32 cellular contexts compared by ENCODE assay signal in the genomic region with DNA sequence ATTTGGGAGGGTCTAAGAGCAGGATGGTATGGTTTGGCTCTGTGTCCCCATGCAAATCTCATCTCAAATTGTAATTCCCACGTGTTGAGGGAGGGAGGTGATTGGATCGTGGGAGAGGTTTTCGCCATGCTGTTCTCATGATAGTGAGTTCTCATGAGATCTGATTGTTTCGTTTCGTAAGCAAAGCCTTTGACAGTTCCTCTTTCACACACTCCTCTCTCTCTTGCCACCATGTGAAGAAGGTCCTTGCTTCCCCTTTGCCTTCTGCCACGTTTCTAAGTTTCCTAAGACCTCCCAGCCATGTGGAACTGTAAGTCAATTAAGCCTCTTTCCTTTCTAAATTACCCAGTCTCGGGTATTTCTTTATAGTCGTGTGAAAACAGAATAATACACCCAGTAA.
"Had no signal": no experiment of that assay in that cellular context is flagged by ENCODE, and none has a peak within 500 bp of the region (broad histone marks: within the 10 kb centered on the region; RNA-seq: fewer than 3 reads in every experiment).

No MANE protein-coding gene starts in this region.

- H3K27me3 Mint-ChIP-seq: activated naive CD8-positive, alpha-beta T cell treated with anti-CD3 and anti-CD28 coated beads for 36 hours; progenitor cell of endocrine pancreas had no signal

- H3K27ac ChIP-seq: adrenal gland, body of pancreas, cardiac muscle cell, colonic mucosa, neutrophil, ovary, right lobe of liver, testis, uterus, VCaP had no signal

- H3K4me1 ChIP-seq: adrenal gland, body of pancreas, colonic mucosa, right lobe of liver, testis, uterus had no signal

- H3K27ac Mint-ChIP-seq: activated naive CD4-positive, alpha-beta T cell treated with anti-CD3 and anti-CD28 coated beads for 36 hours; activated naive CD8-positive, alpha-beta T cell treated with anti-CD3 and anti-CD28 coated beads for 36 hours; immature natural killer cell; nephron; progenitor cell of endocrine pancreas had no signal

- DNase-seq: activated CD4-positive, alpha-beta T cell treated with anti-CD3 and anti-CD28 coated beads for 4 hours; activated CD4-positive, alpha-beta T cell treated with anti-CD3 and anti-CD28 coated beads, Interleukin-2, amount 50 U/mL, for 4 hours; activated effector memory CD4-positive, alpha-beta T cell treated with Interleukin-2 at 50 U/mL for 16 hours; activated naive CD4-positive, alpha-beta T cell treated with anti-CD3 and anti-CD28 coated beads for 36 hours; activated naive CD8-positive, alpha-beta T cell treated with anti-CD3 and anti-CD28 coated beads for 36 hours; activated T-cell treated with anti-CD3 and anti-CD28 coated beads for 4 hours; adrenal gland; aorta; body of pancreas; cerebellar nuclear complex; colonic mucosa; effector memory CD4-positive, alpha-beta T cell; erythroblast; head of caudate nucleus; hippocampal formation; immature natural killer cell; kidney; left colon; mammary epithelial cell; ovary; right lobe of liver; stimulated activated CD4-positive, alpha-beta T cell treated with anti-CD3 and anti-CD28 coated beads, Interleukin-2, amount 100 ng/mL, for 48 hours; stimulated activated naive CD8-positive, alpha-beta T cell treated with anti-CD3 and anti-CD28 coated beads, Interleukin-15, Interleukin-2, amounts not matched to agents 100 U/mL and 50 U/mL, for 24 hours; testis; trophoblast cell; uterus had no signal

- H3K9me3 ChIP-seq: adrenal gland, body of pancreas, colonic mucosa, neutrophil, ovary, right lobe of liver, testis, uterus had no signal

- ATAC-seq: body of pancreas; left colon; right lobe of liver; stimulated activated naive CD8-positive, alpha-beta T cell treated with anti-CD3 and anti-CD28 coated beads, Interleukin-15, Interleukin-2, amounts not matched to agents 100 U/mL and 50 U/mL, for 24 hours had no signal

- FAIRE-seq: kidney, TTC549 had no signal

- H3K4me3 Mint-ChIP-seq: activated naive CD4-positive, alpha-beta T cell treated with anti-CD3 and anti-CD28 coated beads for 36 hours; activated naive CD8-positive, alpha-beta T cell treated with anti-CD3 and anti-CD28 coated beads for 36 hours; immature natural killer cell; nephron had no signal

- H3K4me1 Mint-ChIP-seq: activated naive CD8-positive, alpha-beta T cell treated with anti-CD3 and anti-CD28 coated beads for 36 hours; immature natural killer cell; nephron had no signal

- H3K4me3 ChIP-seq: adrenal gland, body of pancreas, cardiac muscle cell, colonic mucosa, ovary, right lobe of liver, testis, uterus had no signal

- H3K36me3 ChIP-seq: adrenal gland, cardiac muscle cell, colonic mucosa, neutrophil, ovary, right lobe of liver, uterus had no signal

- H3K27me3 ChIP-seq: adrenal gland, body of pancreas, cardiac muscle cell, colonic mucosa, neutrophil, ovary, right lobe of liver, testis, uterus had no signal
